ENCODE assay signal across 1 cellular context in the genomic region with DNA sequence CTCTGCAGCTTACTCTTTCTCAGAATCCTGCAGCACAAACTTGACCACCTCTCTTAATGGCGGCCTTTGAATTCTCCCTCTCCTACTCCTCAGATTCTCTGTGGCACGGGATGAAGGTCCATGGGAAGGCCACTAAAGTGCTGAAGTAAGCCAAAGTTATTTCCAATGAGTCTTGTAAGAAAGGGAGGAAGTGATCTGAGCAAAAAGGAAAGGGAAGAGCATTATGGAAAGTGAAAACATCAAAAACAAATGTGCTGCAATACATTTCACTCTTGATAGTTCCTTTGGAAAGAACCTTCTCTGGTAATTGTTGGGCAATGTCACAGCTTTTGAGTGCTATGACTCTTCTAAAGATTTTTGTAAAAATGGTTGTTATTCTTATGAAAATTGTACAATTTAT.
A peak's percentile ranks its signal among the peaks of the same experiment; 100 is the strongest.
TF ChIP-seq lines count a peak whose summit lies in the region.

No MANE protein-coding gene starts in this region.

TF ChIP-seq in GM12878, 131 proteins besides CTCF, POLR2A, EP300 and RAD21:
- TF ChIP-seq SPI1 (IDR thresholded peaks at IDR 0.05; ENCODE audit: borderline replicate concordance, insufficient read depth, low read depth, low read length) (0 out of 2 replicates have a peak, but pooled peaks have one; percentile 9), ASH2L (IDR thresholded peaks at IDR 0.05; ENCODE audit: borderline replicate concordance, low read depth) (no peak), SUPT20H (IDR thresholded peaks at IDR 0.05; ENCODE audit: borderline replicate concordance, control insufficient read depth, low read depth, low read length) (no peak)
TF ChIP-seq in GM12878: peak in this region for 1.
